24 cellular contexts compared by ENCODE assay signal in genomic region chr6:116018976-116019375, GRCh38. TPM values are rescaled to one million over a fixed set of nuclear protein-coding genes. Genes with fewer than 3 reads are reported as not detected.
DNase-seq lines count a peak whose midpoint lies in the region; ATAC-seq, FAIRE-seq and TF ChIP-seq lines count a peak whose summit lies in the region.
"Had no signal": no experiment of that assay in that cellular context is flagged by ENCODE, and none has a peak within 500 bp of the region (broad histone marks: within the 10 kb centered on the region; RNA-seq: fewer than 3 reads in every experiment).

No MANE protein-coding gene starts in this region.

- intact Hi-C loops in activated B cell treated with CpG ODN at 0.5 μM for 24 hours (cut with micrococcal nuclease): loop anchor here (1.0 to 10.0 kb wide), 9 partner anchors 8 to 663 kb away; partner anchors contain the start of genes CALHM6, KPNA5, NT5DC1 and TSPYL4

- TF ChIP-seq CTCF in D721Med (IDR thresholded peaks at IDR 0.05; ENCODE audit: insufficient read depth, missing control alignments) (no peak), activated B cell treated with CpG ODN at 0.5 μM for 24 hours (IDR thresholded peaks at IDR 0.05) (no peak), mesothelial cell of epicardium (IDR thresholded peaks at IDR 0.05; ENCODE audit: unreplicated experiment) (no peak), nephron progenitor cell (IDR thresholded peaks at IDR 0.05) (no peak)

- CTCF ChIA-PET in activated B cell treated with CpG ODN at 0.5 μM for 24 hours (lab: Charles Lee): interaction anchor here (0.8 to 3.4 kb wide), 5 partner anchors 8 to 78 kb away, joined by 3 to 17 read pairs (median 3); partner anchors contain the start of gene FRK

- no peaks in the 10 kb centered on the region for H3K36me3 Mint-ChIP-seq in activated B cell treated with CpG ODN at 0.5 μM for 24 hours (ENCODE audit: low read depth)
- H3K36me3 Mint-ChIP-seq in mesothelial cell of epicardium: no peaks in the 10 kb centered on the region
- no peaks in the 10 kb centered on the region for H3K36me3 Mint-ChIP-seq in nephron progenitor cell (ENCODE audit: low read depth)
- H3K36me3 Mint-ChIP-seq: activated naive CD4-positive, alpha-beta T cell treated with anti-CD3 and anti-CD28 coated beads, Interleukin-2, amount 50 U/mL, for 24 hours; CD14-positive monocyte; naive thymus-derived CD4-positive, alpha-beta T cell had no signal

- H3K4me3 Mint-ChIP-seq in activated B cell treated with CpG ODN at 0.5 μM for 24 hours (peak overlapping the region; percentile 42), mesothelial cell of epicardium (no peak overlapping the region), nephron progenitor cell (no peak overlapping the region)
- H3K4me3 Mint-ChIP-seq: activated naive CD4-positive, alpha-beta T cell treated with anti-CD3 and anti-CD28 coated beads, Interleukin-2, amount 50 U/mL, for 24 hours; CD14-positive monocyte; central memory CD8-positive, alpha-beta T cell; H9; naive thymus-derived CD4-positive, alpha-beta T cell had no signal

- H3K9me3 Mint-ChIP-seq in activated B cell treated with CpG ODN at 0.5 μM for 24 hours (peaks cover 2% of the 10 kb centered on the region), mesothelial cell of epicardium (peaks cover 3% of the 10 kb centered on the region), nephron progenitor cell (no peaks in the 10 kb centered on the region)
- H3K9me3 Mint-ChIP-seq: activated naive CD4-positive, alpha-beta T cell treated with anti-CD3 and anti-CD28 coated beads, Interleukin-2, amount 50 U/mL, for 24 hours; central memory CD8-positive, alpha-beta T cell; H9 had no signal

- POLR2A ChIA-PET in activated B cell treated with CpG ODN at 0.5 μM for 24 hours (lab: Charles Lee): interaction anchor here (1.1 to 2.7 kb wide), 4 partner anchors 10 to 82 kb away, joined by 3 to 9 read pairs (median 7); partner anchors contain the start of gene NT5DC1

- H3K4me1 Mint-ChIP-seq in activated B cell treated with CpG ODN at 0.5 μM for 24 hours: peaks cover 63% of the 10 kb centered on the region
- peaks cover 30% of the 10 kb centered on the region for H3K4me1 Mint-ChIP-seq in mesothelial cell of epicardium
- peaks cover 12% of the 10 kb centered on the region for H3K4me1 Mint-ChIP-seq in nephron progenitor cell
- H3K4me1 Mint-ChIP-seq: activated naive CD4-positive, alpha-beta T cell treated with anti-CD3 and anti-CD28 coated beads, Interleukin-2, amount 50 U/mL, for 24 hours; CD14-positive monocyte; central memory CD8-positive, alpha-beta T cell; naive thymus-derived CD4-positive, alpha-beta T cell had no signal

- no peak for DNase-seq in D721Med (ENCODE audit: insufficient read length, low spot score)
- DNase-seq in activated B cell treated with CpG ODN at 0.5 μM for 24 hours: no peak
- no peak for DNase-seq in mesothelial cell of epicardium (ENCODE audit: low spot score in 2 of 2, unreplicated experiment in 2 of 2)
- no peak for DNase-seq in nephron progenitor cell
- DNase-seq in stimulated activated CD4-positive, alpha-beta T cell treated with anti-CD3 and anti-CD28 coated beads, Interleukin-4, amount 100 ng/mL, for 1 hour: no peak
- DNase-seq in kidney tubule cell (ENCODE audit: low spot score): no peak
- DNase-seq: activated CD4-positive, alpha-beta T cell treated with anti-CD3 and anti-CD28 coated beads, Interleukin-2, amount 50 U/mL, for 4 hours; activated CD4-positive, CD25-positive, alpha-beta regulatory T cell; dorsolateral prefrontal cortex; H9; head of caudate nucleus; left colon; naive thymus-derived CD4-positive, alpha-beta T cell; NCI-H187; NCI-H2171 treated with DMSO at 0.1 percent for 48 hours; retina; spleen; stimulated activated CD4-positive, alpha-beta T cell treated with anti-CD3 and anti-CD28 coated beads, Interleukin-2, amount 100 ng/mL, for 48 hours; stimulated activated naive CD4-positive, alpha-beta T cell had no signal

- H3K27me3 Mint-ChIP-seq in activated B cell treated with CpG ODN at 0.5 μM for 24 hours (no peaks in the 10 kb centered on the region), mesothelial cell of epicardium (ENCODE audit: low read depth) (no peaks in the 10 kb centered on the region), nephron progenitor cell (ENCODE audit: low read depth, poor library complexity) (no peaks in the 10 kb centered on the region)

- ATAC-seq in GM21515 (IDR thresholded peaks at IDR 0.05; ENCODE audit: unreplicated experiment) (peak; percentile 3), activated B cell treated with CpG ODN at 0.5 μM for 24 hours (ENCODE audit: low read depth) (peak; percentile 3), GM19324 (IDR thresholded peaks at IDR 0.05; ENCODE audit: low FRiP score, unreplicated experiment) (no peak)
- ATAC-seq: left colon; naive thymus-derived CD4-positive, alpha-beta T cell had no signal

- H3K27ac Mint-ChIP-seq in activated B cell treated with CpG ODN at 0.5 μM for 24 hours (peak overlapping the region; percentile 79), mesothelial cell of epicardium (peak overlapping the region; percentile 15), nephron progenitor cell (no peak overlapping the region)
- H3K27ac Mint-ChIP-seq: activated naive CD4-positive, alpha-beta T cell treated with anti-CD3 and anti-CD28 coated beads, Interleukin-2, amount 50 U/mL, for 24 hours; CD14-positive monocyte; H9; naive thymus-derived CD4-positive, alpha-beta T cell had no signal

- peak; percentile 72 for FAIRE-seq in D721Med (lab: Jason Lieb, UNC)

RNA-seq across cellular contexts. Expression of gene FRK, which starts 41.7 kb away (rescaled TPM):
- total RNA-seq in activated B cell treated with CpG ODN at 0.5 μM for 24 hours (0.31 and 0.37 TPM in 2 replicates), mesothelial cell of epicardium (4.9 to 5.2 TPM (median 5.1 TPM) in 3 replicates)
